Comparison of ENCODE assay signal across 10 cellular contexts in the genomic region with DNA sequence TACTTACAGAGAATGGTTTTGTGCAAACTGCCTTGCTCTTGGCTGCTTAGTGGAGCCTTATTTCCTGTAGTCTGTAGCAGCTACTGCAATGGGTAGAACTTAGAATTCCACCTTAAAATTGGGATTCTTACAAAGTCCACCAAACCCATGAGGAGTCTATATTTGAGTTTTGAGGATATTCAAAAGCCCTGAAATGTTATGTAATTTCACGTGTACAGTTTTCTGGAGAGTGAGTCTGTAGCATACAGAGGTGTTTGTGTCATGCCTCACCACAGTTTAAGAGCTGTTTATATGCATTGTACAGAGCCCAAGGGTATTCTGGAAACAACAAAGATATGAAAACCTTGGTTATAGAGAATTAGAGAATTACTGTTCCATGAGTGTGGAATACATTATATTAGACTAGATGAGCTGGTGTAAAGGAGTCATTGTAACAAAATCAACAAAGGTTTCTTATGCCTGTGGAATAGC.
DNase-seq lines count a peak whose midpoint lies in the region; ATAC-seq and TF ChIP-seq lines count a peak whose summit lies in the region.
"Had no signal": no experiment of that assay in that cellular context is flagged by ENCODE, and none has a peak within 500 bp of the region (broad histone marks: within the 10 kb centered on the region; RNA-seq: fewer than 3 reads in every experiment).

No MANE protein-coding gene starts in this region.

- H3F3A ChIP-seq in smooth muscle cell (ENCODE audit: low read depth) = no peaks in the 10 kb centered on the region

- H3K27ac Mint-ChIP-seq in activated naive CD4-positive, alpha-beta T cell treated with anti-CD3 and anti-CD28 coated beads for 36 hours = peak overlapping the region; percentile 89
- H3K27ac Mint-ChIP-seq in chondrocyte (ENCODE audit: unreplicated experiment) = peak overlapping the region; percentile 95
- peak overlapping the region; percentile 65 to 87 (median 77) for H3K27ac Mint-ChIP-seq in naive thymus-derived CD8-positive, alpha-beta T cell

- TF ChIP-seq POLR2A in transverse colon (IDR thresholded peaks at IDR 0.05) = no peak

- H4K20me1 ChIP-seq in smooth muscle cell (ENCODE audit: low read depth) = peaks cover 98% of the 10 kb centered on the region

- in situ Hi-C loops in transverse colon (cut with MboI; ENCODE audit: low pct_ligation_motif_present in 1 of 4, low pct_unique_long_range_greater_than_20kb in 1 of 4, low sequenced_read_pairs in 3 of 4) = no loop called here

- H3K27me3 ChIP-seq in transverse colon (no peaks in the 10 kb centered on the region), smooth muscle cell (ENCODE audit: low read depth) (no peaks in the 10 kb centered on the region)

- CTCF ChIA-PET in activated naive CD4-positive, alpha-beta T cell treated with anti-CD3 and anti-CD28 coated beads for 36 hours (lab: Charles Lee) = interaction anchor here (0.6 kb wide), 1 partner anchor 48 kb away, joined by 3 read pairs; no protein-coding TSS in a partner anchor
- CTCF ChIA-PET in HEK293T (lab: Yijun Ruan, JAX) = interaction anchor here (0.5 to 0.9 kb wide), 2 partner anchors 10 to 62 kb away, joined by 3 to 10 read pairs; no protein-coding TSS in a partner anchor

- intact Hi-C loops in activated naive CD4-positive, alpha-beta T cell treated with anti-CD3 and anti-CD28 coated beads for 36 hours (cut with micrococcal nuclease) = loop anchor here (5.0 kb wide), 1 partner anchor 1181 kb away; the partner anchor contains the start of gene GPR171
- intact Hi-C loops in transverse colon (cut with DNase I; ENCODE audit: low total_unique reads) = no loop called here

- H3K9me3 ChIP-seq in transverse colon (no peaks in the 10 kb centered on the region), smooth muscle cell (replicated peaks; ENCODE audit: low read depth) (no peaks in the 10 kb centered on the region)

- H3K27me3 Mint-ChIP-seq in activated naive CD4-positive, alpha-beta T cell treated with anti-CD3 and anti-CD28 coated beads for 36 hours (ENCODE audit: low read depth) = no peaks in the 10 kb centered on the region
- H3K27me3 Mint-ChIP-seq in chondrocyte (ENCODE audit: low read depth) = no peaks in the 10 kb centered on the region
- H3K27me3 Mint-ChIP-seq in naive thymus-derived CD8-positive, alpha-beta T cell = no peaks in the 10 kb centered on the region

- peak overlapping the region; percentile 64 to 79 (median 70) for H3K27ac ChIP-seq in transverse colon
- H3K27ac ChIP-seq in smooth muscle cell (ENCODE audit: low read depth) = no peak overlapping the region
- H3K27ac ChIP-seq: WERI-Rb-1 had no signal

- no peak for DNase-seq in activated naive CD4-positive, alpha-beta T cell treated with anti-CD3 and anti-CD28 coated beads for 36 hours
- no peak for DNase-seq in activated naive CD4-positive, alpha-beta T cell (lab: John Stamatoyannopoulos, UW)
- DNase-seq in chondrocyte (ENCODE audit: low spot score) = no peak
- DNase-seq in naive thymus-derived CD8-positive, alpha-beta T cell = no peak
- DNase-seq in transverse colon = no peak
- no peak for DNase-seq in smooth muscle cell (lab: John Stamatoyannopoulos, UW; ENCODE audit: unreplicated experiment)
- no peak for DNase-seq in HEK293T (ENCODE audit: extremely low spot score)
- DNase-seq: central memory CD4-positive, alpha-beta T cell; WERI-Rb-1 had no signal

- POLR2A ChIA-PET in naive thymus-derived CD8-positive, alpha-beta T cell (lab: Charles Lee) = interaction anchor here (1.2 to 1.6 kb wide), 2 partner anchors 9 to 10 kb away, joined by 4 to 5 read pairs; no protein-coding TSS in a partner anchor
- POLR2A ChIA-PET in HEK293T (lab: Yijun Ruan, JAX) = no interaction called here

- peak overlapping the region; percentile 71 for H3K4me3 Mint-ChIP-seq in activated naive CD4-positive, alpha-beta T cell treated with anti-CD3 and anti-CD28 coated beads for 36 hours
- peak overlapping the region; percentile 64 for H3K4me3 Mint-ChIP-seq in chondrocyte (ENCODE audit: unreplicated experiment)
- H3K4me3 Mint-ChIP-seq in naive thymus-derived CD8-positive, alpha-beta T cell = peak overlapping the region in 8 of 10 donors; percentile 30 to 81 (median 74)

- peaks cover 78% of the 10 kb centered on the region for H3K4me1 Mint-ChIP-seq in activated naive CD4-positive, alpha-beta T cell treated with anti-CD3 and anti-CD28 coated beads for 36 hours (ENCODE audit: low read depth)
- peaks cover 83% of the 10 kb centered on the region for H3K4me1 Mint-ChIP-seq in chondrocyte (ENCODE audit: low read depth)
- peaks cover 24 to 92% (median 71%) of the 10 kb centered on the region in 4 donors for H3K4me1 Mint-ChIP-seq in naive thymus-derived CD8-positive, alpha-beta T cell

- TF ChIP-seq CTCF in chondrocyte (IDR thresholded peaks at IDR 0.05) (no peak), transverse colon (IDR thresholded peaks at IDR 0.05) (no peak), smooth muscle cell (IDR thresholded peaks at IDR 0.05; ENCODE audit: borderline replicate concordance, insufficient read depth, poor library complexity, severe bottlenecking) (no peak)

- H3K4me1 ChIP-seq in transverse colon (peaks cover 22 to 96% (median 61%) of the 10 kb centered on the region in 4 donors), smooth muscle cell (ENCODE audit: low read depth) (peaks cover 51% of the 10 kb centered on the region)

- H3K36me3 Mint-ChIP-seq in activated naive CD4-positive, alpha-beta T cell treated with anti-CD3 and anti-CD28 coated beads for 36 hours (ENCODE audit: low read depth) = peaks cover 9% of the 10 kb centered on the region
- no peaks in the 10 kb centered on the region for H3K36me3 Mint-ChIP-seq in chondrocyte (ENCODE audit: low read depth)
- peaks cover 0 to 37% (median 0%) of the 10 kb centered on the region in 3 donors for H3K36me3 Mint-ChIP-seq in naive thymus-derived CD8-positive, alpha-beta T cell

- TF ChIP-seq EP300 in transverse colon (IDR thresholded peaks at IDR 0.05; ENCODE audit: low read depth) = no peak

- H3K36me3 ChIP-seq in transverse colon (peaks cover 0 to 5% (median 0%) of the 10 kb centered on the region in 4 donors), smooth muscle cell (ENCODE audit: low read depth) (no peaks in the 10 kb centered on the region)
- H3K36me3 ChIP-seq: WERI-Rb-1 had no signal

- H3K4me2 ChIP-seq in smooth muscle cell = no peak overlapping the region

- peaks cover 75% of the 10 kb centered on the region for H3K79me2 ChIP-seq in smooth muscle cell (ENCODE audit: low read depth)

- 79 to 100% methylated on average over 1 of the region's 1 CpG for WGBS in transverse colon (ENCODE audit: low coverage in 1 of 2), 2 donors
- 73% methylated on average over 1 of the region's 1 CpG for WGBS in smooth muscle cell (ENCODE audit: low lambda C conversion rate)

- no peak overlapping the region for H3K9ac ChIP-seq in smooth muscle cell (ENCODE audit: low read depth)

- ATAC-seq in naive thymus-derived CD8-positive, alpha-beta T cell = peak; percentile 43 to 52
- no peak for ATAC-seq in GM19467 (IDR thresholded peaks at IDR 0.05; ENCODE audit: unreplicated experiment)

- H3K9me3 Mint-ChIP-seq in activated naive CD4-positive, alpha-beta T cell treated with anti-CD3 and anti-CD28 coated beads for 36 hours = no peaks in the 10 kb centered on the region
- H3K9me3 Mint-ChIP-seq in chondrocyte (ENCODE audit: low read depth) = no peaks in the 10 kb centered on the region
- no peaks in the 10 kb centered on the region for H3K9me3 Mint-ChIP-seq in naive thymus-derived CD8-positive, alpha-beta T cell

- peak overlapping the region in 1 of 4 donors; percentile 28 for H3K4me3 ChIP-seq in transverse colon
- H3K4me3 ChIP-seq in smooth muscle cell = no peak overlapping the region

- H2AFZ ChIP-seq in smooth muscle cell (ENCODE audit: low read depth) = no peak overlapping the region

TF ChIP-seq in HEK293T, 16 proteins besides CTCF, POLR2A, EP300 and RAD21:
- TF ChIP-seq ZNF384 (IDR thresholded peaks at IDR 0.05) (no peak), FOXM1 (IDR thresholded peaks at IDR 0.05; ENCODE audit: borderline replicate concordance) (no peak), ARNT (IDR thresholded peaks at IDR 0.05) (no peak), BHLHE40 (IDR thresholded peaks at IDR 0.05; ENCODE audit: borderline replicate concordance) (no peak), SUZ12 (IDR thresholded peaks at IDR 0.05) (no peak), NFRKB (IDR thresholded peaks at IDR 0.05) (no peak), LEF1 (IDR thresholded peaks at IDR 0.05; ENCODE audit: borderline replicate concordance) (no peak), TARDBP (IDR thresholded peaks at IDR 0.05) (no peak), HDGF (IDR thresholded peaks at IDR 0.05; ENCODE audit: borderline replicate concordance) (no peak), SP1 (IDR thresholded peaks at IDR 0.05) (no peak), L3MBTL2 (conservative IDR thresholded peaks at IDR 0.05) (no peak), FOXA1 (IDR thresholded peaks at IDR 0.05) (no peak), ELF4 (IDR thresholded peaks at IDR 0.05) (no peak)
